Comparison of ENCODE assay signal across 8 cellular contexts in the genomic region with DNA sequence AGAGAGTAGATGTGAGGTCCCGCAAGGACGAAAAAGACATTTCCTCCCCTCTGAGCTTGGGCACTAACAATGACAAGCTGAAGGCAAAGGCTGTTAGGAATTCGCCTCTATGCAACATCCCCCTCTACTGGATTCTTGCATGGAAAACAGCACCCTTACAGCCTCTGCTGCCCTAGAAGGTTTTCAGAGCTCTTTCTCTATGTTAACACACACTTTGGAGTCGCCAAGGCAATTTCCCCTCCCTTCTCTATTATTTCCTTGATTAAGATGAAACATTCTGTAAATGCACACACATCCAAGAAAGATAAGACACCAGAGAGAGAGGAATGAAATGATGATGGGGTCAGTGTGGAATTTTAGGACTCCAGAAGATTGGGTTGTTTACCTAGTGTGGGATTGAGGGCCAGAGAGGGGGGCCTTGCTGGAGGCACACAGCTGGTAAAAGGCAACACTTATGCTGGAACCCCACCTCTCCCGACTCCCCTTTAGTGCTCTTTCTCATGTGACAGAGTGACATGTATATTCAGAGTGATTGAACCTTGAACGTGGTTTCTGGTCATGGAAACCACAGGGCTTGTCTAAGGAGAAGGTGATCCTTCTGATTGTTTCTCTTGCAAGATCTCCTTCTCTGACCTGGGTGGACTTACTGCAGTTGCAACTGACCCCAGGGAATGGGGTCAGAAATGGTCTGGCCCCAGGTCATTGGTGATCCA.
DNase-seq lines count a peak whose midpoint lies in the region; ATAC-seq and TF ChIP-seq lines count a peak whose summit lies in the region.

No MANE protein-coding gene starts in this region.

- no peaks in the 10 kb centered on the region for H3K9me3 Mint-ChIP-seq in naive B cell

- H3K27me3 Mint-ChIP-seq in naive B cell, result peaks cover 0 to 10% (median 0%) of the 10 kb centered on the region in 3 donors

- H3K27me3 ChIP-seq in esophagus muscularis mucosa, result peaks cover 0 to 21% (median 0%) of the 10 kb centered on the region in 4 donors

- no peak for TF ChIP-seq EP300 in esophagus muscularis mucosa (IDR thresholded peaks at IDR 0.05)

- peak; percentile 64 to 79 (median 69) for TF ChIP-seq CTCF in esophagus muscularis mucosa (IDR thresholded peaks at IDR 0.05)

- H3K27ac Mint-ChIP-seq in naive B cell, result peak overlapping the region in 1 of 6 donors; percentile 72

- H3K4me3 Mint-ChIP-seq in naive B cell, result peak overlapping the region in 1 of 8 donors; percentile 64

- peak; percentile 26 for ATAC-seq in HG03571 (IDR thresholded peaks at IDR 0.05; ENCODE audit: unreplicated experiment)
- ATAC-seq in naive B cell (ENCODE audit: low read depth in 2 of 2), result peak; percentile 74 to 76

- intact Hi-C loops in esophagus muscularis mucosa (cut with DNase I), result loop anchor here (2.0 to 10.0 kb wide), 2 partner anchors 1060 to 1240 kb away; no protein-coding TSS in a partner anchor

- H3K4me1 Mint-ChIP-seq in naive B cell, result peaks cover 7 to 25% (median 7%) of the 10 kb centered on the region in 3 donors

- H3K36me3 ChIP-seq in esophagus muscularis mucosa, result no peaks in the 10 kb centered on the region

- H3K36me3 Mint-ChIP-seq in naive B cell, result no peaks in the 10 kb centered on the region

- peak; percentile 63 for DNase-seq in stimulated activated CD4-positive, alpha-beta T cell treated with anti-CD3 and anti-CD28 coated beads, Interleukin-4, amount 100 ng/mL, for 24 hours
- no peak for DNase-seq in stimulated activated CD4-positive, alpha-beta T cell treated with anti-CD3 and anti-CD28 coated beads, Interleukin-2, amount 100 ng/mL, for 48 hours
- DNase-seq in NOMO-1 (lab: John Stamatoyannopoulos, UW; ENCODE audit: unreplicated experiment in 2 of 2) (peak; percentile 73 to 76), esophagus muscularis mucosa (ENCODE audit: extremely low spot score) (no peak), naive B cell (peak; percentile 51), GOT3 (lab: John Stamatoyannopoulos, UW) (no peak)
- DNase-seq in activated T-cell treated with anti-CD3 and anti-CD28 coated beads, Interleukin-2, amount 50 U/mL, for 1 hour, result peak; percentile 24

- H3K4me1 ChIP-seq in esophagus muscularis mucosa, result peaks cover 0 to 9% (median 5%) of the 10 kb centered on the region in 4 donors

- no peaks in the 10 kb centered on the region for H3K9me3 ChIP-seq in esophagus muscularis mucosa

- no peak overlapping the region for H3K4me3 ChIP-seq in esophagus muscularis mucosa

- no peak overlapping the region for H3K27ac ChIP-seq in esophagus muscularis mucosa (replicated peaks in 1 of 4)

- 17% methylated on average over 6 of the region's 6 CpGs for WGBS in esophagus muscularis mucosa

- TF ChIP-seq POLR2A in esophagus muscularis mucosa (IDR thresholded peaks at IDR 0.05; ENCODE audit: low read depth), result no peak

Comparison
In these comparisons a context has a peak if more than half of its experiments do, and no peak if none do; other contexts are left out.
1. DNase-seq: peak in stimulated activated CD4-positive, alpha-beta T cell treated with anti-CD3 and anti-CD28 coated beads, Interleukin-4, amount 100 ng/mL, for 24 hours (single experiment), NOMO-1 (2 of 2), activated T-cell treated with anti-CD3 and anti-CD28 coated beads, Interleukin-2, amount 50 U/mL, for 1 hour (single experiment) and naive B cell (single experiment); none in stimulated activated CD4-positive, alpha-beta T cell treated with anti-CD3 and anti-CD28 coated beads, Interleukin-2, amount 100 ng/mL, for 48 hours (0 of 2), esophagus muscularis mucosa (single experiment) and GOT3 (single experiment).